Comparison of ENCODE assay signal across 23 cellular contexts in genomic region chr5:87138091-87138819, GRCh38.
DNase-seq lines count a peak whose midpoint lies in the region; ATAC-seq and TF ChIP-seq lines count a peak whose summit lies in the region.
"Had no signal": no experiment of that assay in that cellular context is flagged by ENCODE, and none has a peak within 500 bp of the region (broad histone marks: within the 10 kb centered on the region; RNA-seq: fewer than 3 reads in every experiment).

No MANE protein-coding gene starts in this region.

- CTCF ChIA-PET in mammary epithelial cell (lab: Charles Lee; ENCODE audit: low non-redundant PET): no interaction called here
- CTCF ChIA-PET in activated CD4-positive, alpha-beta memory T cell treated with anti-CD3 and anti-CD28 coated beads, Interleukin-2, amount 10 ng/mL, durations not matched to agents 7 days and 5 days (lab: Charles Lee): no interaction called here

- BruUV-seq in mammary epithelial cell (replicated peaks; lab: Mats Ljungman, UMichigan): no TSS peak

- WGBS in mammary epithelial cell (ENCODE audit: low coverage, missing lambda C conversion rate): 3% methylated on average over 2 of the region's 2 CpGs
- 1 to 5% methylated on average over 2 of the region's 2 CpGs for WGBS in aorta, 2 donors

- H3K27ac ChIP-seq in mammary epithelial cell (ENCODE audit: insufficient read depth, low read depth, low read length) (peak overlapping the region; percentile 36), breast epithelium (peak overlapping the region in 1 of 2 donors; percentile 46), left ventricle myocardium inferior (replicated peaks) (peak overlapping the region; percentile 72), aorta (ENCODE audit: low read depth in 1 of 2, low read length in 2 of 2) (peak overlapping the region; percentile 22 to 88)
- H3K27ac ChIP-seq: 22Rv1, psoas muscle, spleen had no signal

- peak overlapping the region; percentile 87 for H2AFZ ChIP-seq in mammary epithelial cell (ENCODE audit: low read depth, low read length)

- H3K27me3 ChIP-seq in mammary epithelial cell (ENCODE audit: insufficient read depth, low read length) (no peaks in the 10 kb centered on the region), breast epithelium (no peaks in the 10 kb centered on the region), left ventricle myocardium inferior (ENCODE audit: low read depth) (no peaks in the 10 kb centered on the region), aorta (ENCODE audit: control insufficient read depth in 1 of 2, insufficient read depth in 2 of 2, low read length in 1 of 2) (no peaks in the 10 kb centered on the region)
- H3K27me3 ChIP-seq: spleen, tibial nerve had no signal

- H3K9ac ChIP-seq in mammary epithelial cell (ENCODE audit: insufficient read depth, low read length): no peak overlapping the region

- no peak overlapping the region for H3K4me3 Mint-ChIP-seq in activated CD4-positive, alpha-beta memory T cell treated with anti-CD3 and anti-CD28 coated beads, Interleukin-2, amount 10 ng/mL, durations not matched to agents 7 days and 5 days
- H3K4me3 Mint-ChIP-seq: activated naive CD4-positive, alpha-beta T cell treated with anti-CD3 and anti-CD28 coated beads, Interleukin-2, amount 50 U/mL, for 24 hours; activated T-helper 17 cell treated with anti-CD3 and anti-CD28 coated beads, Interleukin-2, amount 50 U/mL, for 72 hours; CD4-positive, alpha-beta T cell; stimulated activated memory B cell treated with anti-CD40 and anti-IgM and Interleukin-4, amounts not matched to agents 10 μg/mL and 1 μg/mL and 100 μg/mL, for 72 hours had no signal

- no peak overlapping the region for H3K4me3 ChIP-seq in mammary epithelial cell (replicated peaks in 1 of 3; ENCODE audit: insufficient read depth in 1 of 3, low read depth in 2 of 3, low read length in 3 of 3)
- no peak overlapping the region for H3K4me3 ChIP-seq in breast epithelium
- H3K4me3 ChIP-seq in left ventricle myocardium inferior: no peak overlapping the region
- no peak overlapping the region for H3K4me3 ChIP-seq in aorta (ENCODE audit: low read length in 2 of 2)
- H3K4me3 ChIP-seq: psoas muscle, spleen, tibial nerve had no signal

- no peak overlapping the region for H3K27ac Mint-ChIP-seq in activated CD4-positive, alpha-beta memory T cell treated with anti-CD3 and anti-CD28 coated beads, Interleukin-2, amount 10 ng/mL, durations not matched to agents 7 days and 5 days
- H3K27ac Mint-ChIP-seq: activated naive CD4-positive, alpha-beta T cell treated with anti-CD3 and anti-CD28 coated beads, Interleukin-2, amount 50 U/mL, for 24 hours; activated T-helper 17 cell treated with anti-CD3 and anti-CD28 coated beads, Interleukin-2, amount 50 U/mL, for 72 hours; CD4-positive, alpha-beta T cell; stimulated activated memory B cell treated with anti-CD40 and anti-IgM and Interleukin-4, amounts not matched to agents 10 μg/mL and 1 μg/mL and 100 μg/mL, for 72 hours had no signal

- no peaks in the 10 kb centered on the region for H3K4me1 Mint-ChIP-seq in activated CD4-positive, alpha-beta memory T cell treated with anti-CD3 and anti-CD28 coated beads, Interleukin-2, amount 10 ng/mL, durations not matched to agents 7 days and 5 days
- H3K4me1 Mint-ChIP-seq: activated T-helper 17 cell treated with anti-CD3 and anti-CD28 coated beads, Interleukin-2, amount 50 U/mL, for 72 hours had no signal

- intact Hi-C loops in mammary epithelial cell (cut with micrococcal nuclease) (no loop called here), breast epithelium (cut with DNase I; ENCODE audit: low total_unique reads) (no loop called here), left ventricle myocardium inferior (cut with micrococcal nuclease) (no loop called here), aorta (cut with DNase I) (loop anchor here in 1 of 2 donors (5.0 to 10.0 kb wide), 2 partner anchors 64 to 257 kb away; no protein-coding TSS in a partner anchor)

- TF ChIP-seq CTCF in mammary epithelial cell (conservative IDR thresholded peaks at IDR 0.05 in 1 of 2, IDR thresholded peaks at IDR 0.05 in 1 of 2; ENCODE audit: extremely low read depth in 1 of 2, insufficient read depth in 1 of 2, low read depth in 1 of 2, low read length in 2 of 2) (no peak), breast epithelium (IDR thresholded peaks at IDR 0.05) (no peak), left ventricle myocardium inferior (IDR thresholded peaks at IDR 0.05; ENCODE audit: borderline replicate concordance) (no peak)

- H3K36me3 ChIP-seq in mammary epithelial cell (ENCODE audit: insufficient read depth, low read length): no peaks in the 10 kb centered on the region
- no peaks in the 10 kb centered on the region for H3K36me3 ChIP-seq in breast epithelium
- no peaks in the 10 kb centered on the region for H3K36me3 ChIP-seq in left ventricle myocardium inferior
- H3K36me3 ChIP-seq in aorta (ENCODE audit: control insufficient read depth in 1 of 2, insufficient read depth in 2 of 2, low read length in 1 of 2): no peaks in the 10 kb centered on the region
- H3K36me3 ChIP-seq: spleen, tibial nerve had no signal

- H3K4me2 ChIP-seq in mammary epithelial cell (ENCODE audit: insufficient read depth, low read depth, low read length): peak overlapping the region; percentile 46

- in situ Hi-C loops in mammary epithelial cell (cut with MboI; ENCODE audit: low sequenced_read_pairs in 2 of 2): no loop called here

- no peak for TF ChIP-seq POLR2A in breast epithelium (IDR thresholded peaks at IDR 0.05)

- peak; percentile 69 for ATAC-seq in aorta (ENCODE audit: low FRiP score)
- ATAC-seq in HG03520 (IDR thresholded peaks at IDR 0.05; ENCODE audit: unreplicated experiment): no peak
- ATAC-seq: activated T-helper 17 cell treated with anti-CD3 and anti-CD28 coated beads, Interleukin-2, amount 50 U/mL, for 72 hours; psoas muscle; stimulated activated memory B cell treated with anti-CD40 and anti-IgM and Interleukin-4, amounts not matched to agents 10 μg/mL and 1 μg/mL and 100 μg/mL, for 72 hours had no signal

- DNase-seq in mammary epithelial cell (peak; percentile 50), breast epithelium (ENCODE audit: low spot score in 2 of 2) (no peak), left ventricle myocardium inferior (no peak), pons (ENCODE audit: low spot score) (peak; percentile 47), aorta (no peak), NCI-H226 (no peak)
- no peak for DNase-seq in activated CD4-positive, alpha-beta memory T cell treated with anti-CD3 and anti-CD28 coated beads, Interleukin-2, amount 10 ng/mL, durations not matched to agents 7 days and 5 days
- DNase-seq: activated CD4-positive, alpha-beta T cell treated with anti-CD3 and anti-CD28 coated beads, Interleukin-2, amount 50 U/mL, for 1 hour; CD4-positive, alpha-beta T cell; NCI-H1092; NCI-H1930; NCI-H345; NCI-H774; psoas muscle; spleen; stimulated activated CD4-positive, alpha-beta T cell treated with anti-CD3 and anti-CD28 coated beads, Interleukin-4, amount 100 ng/mL, for 1 hour; T1000 had no signal

- no peaks in the 10 kb centered on the region for H3K79me2 ChIP-seq in mammary epithelial cell (ENCODE audit: insufficient read depth, low read length)

- peaks cover 4% of the 10 kb centered on the region for H3K27me3 Mint-ChIP-seq in activated CD4-positive, alpha-beta memory T cell treated with anti-CD3 and anti-CD28 coated beads, Interleukin-2, amount 10 ng/mL, durations not matched to agents 7 days and 5 days
- H3K27me3 Mint-ChIP-seq: activated naive CD4-positive, alpha-beta T cell treated with anti-CD3 and anti-CD28 coated beads, Interleukin-2, amount 50 U/mL, for 24 hours; activated T-helper 17 cell treated with anti-CD3 and anti-CD28 coated beads, Interleukin-2, amount 50 U/mL, for 72 hours; CD4-positive, alpha-beta T cell; stimulated activated memory B cell treated with anti-CD40 and anti-IgM and Interleukin-4, amounts not matched to agents 10 μg/mL and 1 μg/mL and 100 μg/mL, for 72 hours had no signal

- POLR2A ChIA-PET in activated CD4-positive, alpha-beta memory T cell treated with anti-CD3 and anti-CD28 coated beads, Interleukin-2, amount 10 ng/mL, durations not matched to agents 7 days and 5 days (lab: Charles Lee): no interaction called here

- H3K36me3 Mint-ChIP-seq in activated CD4-positive, alpha-beta memory T cell treated with anti-CD3 and anti-CD28 coated beads, Interleukin-2, amount 10 ng/mL, durations not matched to agents 7 days and 5 days (ENCODE audit: low read depth): no peaks in the 10 kb centered on the region
- H3K36me3 Mint-ChIP-seq: activated naive CD4-positive, alpha-beta T cell treated with anti-CD3 and anti-CD28 coated beads, Interleukin-2, amount 50 U/mL, for 24 hours; stimulated activated memory B cell treated with anti-CD40 and anti-IgM and Interleukin-4, amounts not matched to agents 10 μg/mL and 1 μg/mL and 100 μg/mL, for 72 hours had no signal

- dilution Hi-C loops in mammary epithelial cell (cut with HindIII; ENCODE audit: low sequenced_read_pairs): loop anchor here (5.0 kb wide), 1 partner anchor 41 kb away; no protein-coding TSS in a partner anchor

- H4K20me1 ChIP-seq in mammary epithelial cell (ENCODE audit: insufficient read depth, low read length): no peaks in the 10 kb centered on the region

- H3K4me1 ChIP-seq in mammary epithelial cell (ENCODE audit: insufficient read depth, low read length): peaks cover 27% of the 10 kb centered on the region
- no peaks in the 10 kb centered on the region for H3K4me1 ChIP-seq in breast epithelium
- peaks cover 40% of the 10 kb centered on the region for H3K4me1 ChIP-seq in left ventricle myocardium inferior
- peaks cover 5 to 8% of the 10 kb centered on the region in 2 donors for H3K4me1 ChIP-seq in aorta (ENCODE audit: control insufficient read depth in 1 of 2, insufficient read depth in 2 of 2, low read length in 2 of 2)
- H3K4me1 ChIP-seq: psoas muscle had no signal

- H3K9me3 ChIP-seq in mammary epithelial cell (replicated peaks; ENCODE audit: insufficient read depth, low read length) (no peaks in the 10 kb centered on the region), breast epithelium (no peaks in the 10 kb centered on the region), left ventricle myocardium inferior (replicated peaks) (no peaks in the 10 kb centered on the region), aorta (ENCODE audit: control insufficient read depth, low read length) (no peaks in the 10 kb centered on the region)
- H3K9me3 ChIP-seq: psoas muscle, tibial nerve had no signal

- H3K9me3 Mint-ChIP-seq in activated CD4-positive, alpha-beta memory T cell treated with anti-CD3 and anti-CD28 coated beads, Interleukin-2, amount 10 ng/mL, durations not matched to agents 7 days and 5 days: no peaks in the 10 kb centered on the region
- H3K9me3 Mint-ChIP-seq: activated naive CD4-positive, alpha-beta T cell treated with anti-CD3 and anti-CD28 coated beads, Interleukin-2, amount 50 U/mL, for 24 hours; CD4-positive, alpha-beta T cell had no signal

Comparison
In these comparisons a context has a peak if more than half of its experiments do, and no peak if none do; other contexts are left out.
1. DNase-seq: peak in mammary epithelial cell (single experiment) and pons (single experiment); none in breast epithelium (0 of 2), left ventricle myocardium inferior (single experiment), aorta (0 of 2), NCI-H226 (single experiment) and activated CD4-positive, alpha-beta memory T cell treated with anti-CD3 and anti-CD28 coated beads, Interleukin-2, amount 10 ng/mL, durations not matched to agents 7 days and 5 days (single experiment).